In the genomic region with DNA sequence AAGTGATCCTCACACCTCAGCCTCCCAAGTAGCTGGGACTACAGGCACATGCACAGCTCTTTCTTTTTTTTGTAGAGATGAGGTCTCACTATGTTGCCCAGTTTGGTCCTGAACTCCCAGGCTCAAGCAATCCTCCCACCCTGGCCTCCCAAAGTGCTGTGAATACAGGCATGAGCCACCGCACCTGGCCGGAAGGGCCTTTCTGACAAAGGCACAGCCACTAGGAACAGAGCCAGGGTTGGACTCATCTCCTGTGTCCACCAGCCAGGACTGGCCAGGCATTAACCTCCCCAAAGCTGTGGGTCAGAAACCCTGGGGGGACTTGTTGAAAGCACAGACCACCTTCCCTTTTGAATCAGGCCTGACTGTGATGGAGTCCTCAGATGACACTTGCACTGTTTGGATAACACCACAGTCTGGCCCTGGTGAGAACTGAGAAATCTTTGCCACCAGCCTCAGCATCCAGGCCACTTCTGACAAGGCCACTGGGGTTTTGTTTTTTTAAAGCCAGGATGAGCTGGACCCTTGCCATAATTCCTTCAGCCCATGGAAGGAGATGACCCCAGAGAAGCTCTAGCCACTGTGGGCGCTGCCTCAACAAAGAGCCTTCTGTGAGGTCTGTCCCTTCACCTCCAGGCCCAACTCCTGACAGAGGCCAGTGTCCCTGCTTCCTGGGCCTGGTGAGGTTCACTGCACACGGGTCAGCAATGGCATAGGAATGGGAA, we compare ENCODE assay signal across 12 cellular contexts. TPM values are rescaled to one million over a fixed set of nuclear protein-coding genes. Genes with fewer than 3 reads are reported as not detected.
DNase-seq lines count a peak whose midpoint lies in the region; ATAC-seq, FAIRE-seq and TF ChIP-seq lines count a peak whose summit lies in the region.
"Had no signal": no experiment of that assay in that cellular context is flagged by ENCODE, and none has a peak within 500 bp of the region (broad histone marks: within the 10 kb centered on the region; RNA-seq: fewer than 3 reads in every experiment).

No MANE protein-coding gene starts in this region.

- intact Hi-C loops in natural killer cell (cut with micrococcal nuclease), result no loop called here

- TF ChIP-seq RAD21 in liver (IDR thresholded peaks at IDR 0.05), result no peak

- no peak for FAIRE-seq in RCC 7860 (lab: Jason Lieb, UNC)
- FAIRE-seq: H54 had no signal

- no peak overlapping the region for H3K9ac ChIP-seq in liver (ENCODE audit: low read depth in 1 of 2, low read length in 2 of 2)

- peak overlapping the region in 1 of 2 donors; percentile 56 for H3K27ac Mint-ChIP-seq in natural killer cell treated with Interleukin-12 subunit alpha and Interleukin-12 subunit beta and Interleukin-15 and Interleukin-18, amount 100 ng/mL, for 72 hours
- H3K27ac Mint-ChIP-seq in natural killer cell, result peak overlapping the region in 1 of 2 donors; percentile 73
- H3K27ac Mint-ChIP-seq in activated naive CD8-positive, alpha-beta T cell treated with anti-CD3 and anti-CD28 coated beads for 36 hours, result peak overlapping the region; percentile 34
- H3K27ac Mint-ChIP-seq: nephron had no signal

- H3K9me3 Mint-ChIP-seq in natural killer cell treated with Interleukin-12 subunit alpha and Interleukin-12 subunit beta and Interleukin-15 and Interleukin-18, amount 100 ng/mL, for 72 hours, result no peaks in the 10 kb centered on the region
- H3K9me3 Mint-ChIP-seq in natural killer cell, result no peaks in the 10 kb centered on the region
- no peaks in the 10 kb centered on the region for H3K9me3 Mint-ChIP-seq in activated naive CD8-positive, alpha-beta T cell treated with anti-CD3 and anti-CD28 coated beads for 36 hours
- H3K9me3 Mint-ChIP-seq: nephron had no signal

- no peak for ATAC-seq in natural killer cell treated with Interleukin-12 subunit alpha and Interleukin-12 subunit beta and Interleukin-15 and Interleukin-18, amount 100 ng/mL, for 72 hours
- ATAC-seq in natural killer cell (no peak), upper lobe of left lung (ENCODE audit: low FRiP score in 2 of 2) (no peak)

- no peaks in the 10 kb centered on the region for H3K36me3 Mint-ChIP-seq in natural killer cell treated with Interleukin-12 subunit alpha and Interleukin-12 subunit beta and Interleukin-15 and Interleukin-18, amount 100 ng/mL, for 72 hours
- H3K36me3 Mint-ChIP-seq in natural killer cell, result no peaks in the 10 kb centered on the region
- peaks cover 49% of the 10 kb centered on the region for H3K36me3 Mint-ChIP-seq in activated naive CD8-positive, alpha-beta T cell treated with anti-CD3 and anti-CD28 coated beads for 36 hours

- H3K27me3 ChIP-seq in liver (ENCODE audit: control insufficient read depth in 4 of 4, insufficient read depth in 4 of 4, low read length in 3 of 4) (no peaks in the 10 kb centered on the region), upper lobe of left lung (no peaks in the 10 kb centered on the region), WERI-Rb-1 (ENCODE audit: insufficient read depth, low read depth, severe bottlenecking) (no peaks in the 10 kb centered on the region)

- DNase-seq in natural killer cell treated with Interleukin-12 subunit alpha and Interleukin-12 subunit beta and Interleukin-15 and Interleukin-18, amount 100 ng/mL, for 72 hours (ENCODE audit: low spot score), result no peak
- no peak for DNase-seq in natural killer cell
- DNase-seq in activated naive CD8-positive, alpha-beta T cell treated with anti-CD3 and anti-CD28 coated beads for 36 hours, result no peak
- no peak for DNase-seq in upper lobe of left lung
- DNase-seq in WERI-Rb-1, result no peak
- DNase-seq in stimulated activated CD4-positive, alpha-beta T cell treated with anti-CD3 and anti-CD28 coated beads, Interleukin-2, amount 100 ng/mL, for 48 hours, result no peak
- DNase-seq in RCC 7860 (ENCODE audit: low spot score), result no peak
- DNase-seq: Caco-2, NCI-H2171 had no signal

- no peaks in the 10 kb centered on the region for H3K36me3 ChIP-seq in liver (ENCODE audit: control insufficient read depth in 4 of 4, insufficient read depth in 3 of 4, low read depth in 1 of 4, low read length in 3 of 4)
- H3K36me3 ChIP-seq in upper lobe of left lung, result no peaks in the 10 kb centered on the region
- H3K36me3 ChIP-seq in WERI-Rb-1, result peaks cover 43% of the 10 kb centered on the region

- no peaks in the 10 kb centered on the region for H3K27me3 Mint-ChIP-seq in natural killer cell treated with Interleukin-12 subunit alpha and Interleukin-12 subunit beta and Interleukin-15 and Interleukin-18, amount 100 ng/mL, for 72 hours
- H3K27me3 Mint-ChIP-seq in natural killer cell (ENCODE audit: low read depth in 2 of 2), result no peaks in the 10 kb centered on the region
- no peaks in the 10 kb centered on the region for H3K27me3 Mint-ChIP-seq in activated naive CD8-positive, alpha-beta T cell treated with anti-CD3 and anti-CD28 coated beads for 36 hours

- WGBS in liver, result 85% methylated on average over 4 of the region's 4 CpGs
- 84 to 94% methylated on average over 3 to 4 of the region's 4 CpGs for WGBS in upper lobe of left lung, 2 donors

- peak overlapping the region; percentile 39 for H3K4me3 Mint-ChIP-seq in natural killer cell treated with Interleukin-12 subunit alpha and Interleukin-12 subunit beta and Interleukin-15 and Interleukin-18, amount 100 ng/mL, for 72 hours
- H3K4me3 Mint-ChIP-seq in natural killer cell, result no peak overlapping the region
- H3K4me3 Mint-ChIP-seq in activated naive CD8-positive, alpha-beta T cell treated with anti-CD3 and anti-CD28 coated beads for 36 hours, result peak overlapping the region; percentile 14

- TF ChIP-seq EP300 in upper lobe of left lung (IDR thresholded peaks at IDR 0.05), result no peak

- no peak for TF ChIP-seq CTCF in natural killer cell (IDR thresholded peaks at IDR 0.05)
- TF ChIP-seq CTCF in liver (IDR thresholded peaks at IDR 0.05; ENCODE audit: low read depth, low read length, missing input control), result no peak
- TF ChIP-seq CTCF in upper lobe of left lung (IDR thresholded peaks at IDR 0.05), result no peak
- TF ChIP-seq CTCF in WERI-Rb-1 (IDR thresholded peaks at IDR 0.05; ENCODE audit: low read depth, low read length), result no peak

- H3K4me1 ChIP-seq in liver (ENCODE audit: control insufficient read depth in 4 of 4, insufficient read depth in 4 of 4, low read length in 3 of 4), result peaks cover 7 to 20% (median 12%) of the 10 kb centered on the region in 4 donors
- H3K4me1 ChIP-seq in upper lobe of left lung, result peaks cover 56 to 76% (median 71%) of the 10 kb centered on the region in 4 donors

- H3K4me1 Mint-ChIP-seq in natural killer cell treated with Interleukin-12 subunit alpha and Interleukin-12 subunit beta and Interleukin-15 and Interleukin-18, amount 100 ng/mL, for 72 hours (ENCODE audit: low read depth in 2 of 2), result peaks cover 35 to 37% of the 10 kb centered on the region in 2 donors
- peaks cover 18 to 59% of the 10 kb centered on the region in 2 donors for H3K4me1 Mint-ChIP-seq in natural killer cell
- peaks cover 45% of the 10 kb centered on the region for H3K4me1 Mint-ChIP-seq in activated naive CD8-positive, alpha-beta T cell treated with anti-CD3 and anti-CD28 coated beads for 36 hours

- H3K27ac ChIP-seq in liver (ENCODE audit: low read depth in 1 of 2, low read length in 2 of 2), result peak overlapping the region; percentile 6 to 26
- H3K27ac ChIP-seq in upper lobe of left lung, result peak overlapping the region; percentile 88 to 98 (median 91)
- H3K27ac ChIP-seq in WERI-Rb-1, result no peak overlapping the region

- H3K4me3 ChIP-seq in liver (ENCODE audit: low read depth in 1 of 3, low read length in 3 of 3), result no peak overlapping the region
- H3K4me3 ChIP-seq in upper lobe of left lung, result peak overlapping the region in 1 of 4 donors; percentile 99
- H3K4me3 ChIP-seq in WERI-Rb-1 (ENCODE audit: low read depth, low read length), result no peak overlapping the region

- TF ChIP-seq POLR2A in upper lobe of left lung (IDR thresholded peaks at IDR 0.05), result no peak

- H3K9me3 ChIP-seq in liver (ENCODE audit: control insufficient read depth in 4 of 4, low read length in 3 of 4), result no peaks in the 10 kb centered on the region
- H3K9me3 ChIP-seq in upper lobe of left lung, result no peaks in the 10 kb centered on the region
- peaks cover 3% of the 10 kb centered on the region for H3K9me3 ChIP-seq in WERI-Rb-1 (ENCODE audit: severe bottlenecking)
- H3K9me3 ChIP-seq: Caco-2 had no signal

TF ChIP-seq in liver, 16 proteins besides CTCF, POLR2A, EP300 and RAD21:
- TF ChIP-seq RXRA (IDR thresholded peaks at IDR 0.05) (no peak), REST (IDR thresholded peaks at IDR 0.05) (no peak), GABPA (IDR thresholded peaks at IDR 0.05 in 1 of 2, conservative IDR thresholded peaks at IDR 0.05 in 1 of 2) (no peak)

RNA-seq across cellular contexts. Expression of gene TKT, which starts 4.8 kb away (rescaled TPM):
- 100 to 1,000 TPM; 171 to 339 TPM for total RNA-seq in natural killer cell treated with Interleukin-12 subunit alpha and Interleukin-12 subunit beta and Interleukin-15 and Interleukin-18, amount 100 ng/mL, for 72 hours
- total RNA-seq in natural killer cell (100 to 1,000 TPM in 2 of 3 donors, 10 to 100 TPM in 1; 82.9 to 126 (median 107) TPM), liver (100 to 1,000 TPM in 1 of 2 donors, 10 to 100 TPM in 1; 79.2 to 202 TPM), upper lobe of left lung (100 to 1,000 TPM; 402 to 605 (median 482) TPM)
- total RNA-seq in activated naive CD8-positive, alpha-beta T cell treated with anti-CD3 and anti-CD28 coated beads for 36 hours, result 100 to 1,000 TPM; 285 to 287 TPM
- polyA plus RNA-seq in liver, result 100 to 1,000 TPM in 1 of 2 donors, 10 to 100 TPM in 1; 18.1 to 178 TPM
